Comparison of ENCODE assay signal across 33 cellular contexts in the genomic region with DNA sequence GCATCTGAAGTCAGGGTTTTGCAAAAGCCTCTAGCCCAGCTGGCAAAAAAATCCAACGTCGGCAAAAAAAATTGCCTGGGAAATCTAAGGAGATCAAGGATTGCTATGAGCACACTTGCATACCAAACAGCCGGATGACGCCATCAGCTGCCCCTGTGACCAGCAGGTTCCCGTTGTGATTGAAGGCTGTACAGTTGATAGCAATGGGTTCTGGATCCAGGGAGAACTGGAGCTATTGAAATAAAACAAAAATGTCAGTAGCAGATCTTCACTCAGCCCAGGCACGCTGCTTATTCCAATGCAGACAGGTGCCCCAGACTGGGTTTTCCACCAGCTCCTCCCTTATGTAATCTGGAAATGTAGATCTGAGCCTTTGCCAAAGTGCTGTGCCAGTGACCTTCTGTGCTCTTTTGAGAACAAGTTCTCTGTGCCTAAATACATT. TPM values are rescaled to one million over a fixed set of nuclear protein-coding genes. Genes with fewer than 3 reads are reported as not detected.
DNase-seq lines count a peak whose midpoint lies in the region; ATAC-seq, FAIRE-seq and TF ChIP-seq lines count a peak whose summit lies in the region.
"Had no signal": no experiment of that assay in that cellular context is flagged by ENCODE, and none has a peak within 500 bp of the region (broad histone marks: within the 10 kb centered on the region; RNA-seq: fewer than 3 reads in every experiment).

No MANE protein-coding gene starts in this region.

- no peak overlapping the region for H3K4me3 ChIP-seq in A549
- H3K4me3 ChIP-seq in SK-N-MC: peak overlapping the region; percentile 71
- H3K4me3 ChIP-seq in esophagus muscularis mucosa: no peak overlapping the region
- no peak overlapping the region for H3K4me3 ChIP-seq in right lobe of liver
- H3K4me3 ChIP-seq in kidney (ENCODE audit: low read length in 2 of 2): no peak overlapping the region
- H3K4me3 ChIP-seq: HAP-1 had no signal

- peak overlapping the region; percentile 14 for H3K9ac ChIP-seq in SK-N-MC (ENCODE audit: insufficient read length)
- H3K9ac ChIP-seq in kidney (ENCODE audit: low read length in 2 of 2): peak overlapping the region in 1 of 2 donors; percentile 10

- ATAC-seq in A549 (no peak), right lobe of liver (peak; percentile 82 to 93 (median 87)), HG03521 (IDR thresholded peaks at IDR 0.05; ENCODE audit: unreplicated experiment) (no peak)
- ATAC-seq: Panc1 had no signal

- H3K4me2 ChIP-seq in A549: no peak overlapping the region

- no peak for TF ChIP-seq POLR2A in A549 (IDR thresholded peaks at IDR 0.05; ENCODE audit: low read length)
- TF ChIP-seq POLR2A in esophagus muscularis mucosa (IDR thresholded peaks at IDR 0.05; ENCODE audit: low read depth): no peak
- no peak for TF ChIP-seq POLR2A in right lobe of liver (IDR thresholded peaks at IDR 0.05)

- peaks cover 16% of the 10 kb centered on the region; the same call in 1 of the 2 replicates for H3K36me3 ChIP-seq in SK-N-MC (ENCODE audit: insufficient read depth, low read length)
- H3K36me3 ChIP-seq in esophagus muscularis mucosa: peaks cover 43 to 95% (median 77%) of the 10 kb centered on the region in 4 donors
- H3K36me3 ChIP-seq in right lobe of liver: peaks cover 0 to 61% (median 21%) of the 10 kb centered on the region in 4 donors
- peaks cover 54 to 86% of the 10 kb centered on the region in 2 donors for H3K36me3 ChIP-seq in kidney (ENCODE audit: control insufficient read depth in 1 of 2, insufficient read depth in 2 of 2, low read length in 2 of 2)
- H3K36me3 ChIP-seq: BE2C had no signal

- H3K27me3 ChIP-seq in esophagus muscularis mucosa: no peaks in the 10 kb centered on the region
- H3K27me3 ChIP-seq in right lobe of liver: no peaks in the 10 kb centered on the region
- H3K27me3 ChIP-seq: BE2C, neutrophil had no signal

- CTCF ChIA-PET in A549 (lab: Yijun Ruan, JAX): interaction anchor here (0.7 kb wide), 2 partner anchors 16 to 242 kb away, joined by 3 read pairs; no protein-coding TSS in a partner anchor

- H3K27ac ChIP-seq in A549: no peak overlapping the region
- peak overlapping the region; percentile 97 for H3K27ac ChIP-seq in SK-N-MC
- H3K27ac ChIP-seq in esophagus muscularis mucosa (replicated peaks in 1 of 4): peak overlapping the region in 3 of 4 donors; percentile 11 to 22 (median 22)
- H3K27ac ChIP-seq in right lobe of liver: no peak overlapping the region
- H3K27ac ChIP-seq in kidney (ENCODE audit: low read depth in 2 of 2, low read length in 2 of 2): no peak overlapping the region
- H3K27ac ChIP-seq: neutrophil, VCaP had no signal

- DNase-seq in A549 (ENCODE audit: low read depth in 1 of 2, low spot score in 1 of 2) (no peak), SK-N-MC (ENCODE audit: low read depth, low spot score) (no peak), esophagus muscularis mucosa (ENCODE audit: extremely low spot score) (no peak), right lobe of liver (peak in 1 of 3 donors; percentile 75), globus pallidus (ENCODE audit: low spot score) (no peak), NCI-H1105 (lab: John Stamatoyannopoulos, UW) (no peak), kidney (no peak)
- DNase-seq: ACHN; activated CD4-positive, alpha-beta T cell treated with anti-CD3 and anti-CD28 coated beads for 48 hours; activated gamma-delta T cell; activated T-cell treated with anti-CD3 and anti-CD28 coated beads, Interleukin-2, amount 50 U/mL, for 1 hour; BE2C; DMS 273 treated with DMSO at 0.1 percent for 48 hours; immature natural killer cell; Kasumi-1; midbrain; NCI-H1436; NCI-H2081; NCI-H345; NCI-H748 treated with DMSO at 0.1 percent for 48 hours; SHP77 treated with DMSO at 0.1 percent for 48 hours; stimulated activated CD4-positive, alpha-beta T cell treated with anti-CD3 and anti-CD28 coated beads, Interleukin-4, amount 100 ng/mL, for 4 hours had no signal

- H3K9me3 ChIP-seq in A549: no peaks in the 10 kb centered on the region
- H3K9me3 ChIP-seq in SK-N-MC (ENCODE audit: low read depth, low read length): no peaks in the 10 kb centered on the region
- H3K9me3 ChIP-seq in esophagus muscularis mucosa: no peaks in the 10 kb centered on the region
- H3K9me3 ChIP-seq in right lobe of liver: no peaks in the 10 kb centered on the region
- no peaks in the 10 kb centered on the region for H3K9me3 ChIP-seq in kidney (ENCODE audit: control insufficient read depth in 1 of 2, low read length in 2 of 2)
- H3K9me3 ChIP-seq: BE2C, HAP-1, neutrophil had no signal

- H3K4me1 ChIP-seq in A549 (no peaks in the 10 kb centered on the region), esophagus muscularis mucosa (peaks cover 9 to 33% (median 25%) of the 10 kb centered on the region in 4 donors), right lobe of liver (peaks cover 0 to 6% (median 0%) of the 10 kb centered on the region in 4 donors), kidney (ENCODE audit: control insufficient read depth in 1 of 2, insufficient read depth in 1 of 2, low read depth in 1 of 2, low read length in 2 of 2) (no peaks in the 10 kb centered on the region)
- H3K4me1 ChIP-seq: BE2C, HAP-1 had no signal

- no peak for TF ChIP-seq RAD21 in A549 (conservative IDR thresholded peaks at IDR 0.05 in 1 of 2, IDR thresholded peaks at IDR 0.05 in 1 of 2)

- POLR2A ChIA-PET in A549 (lab: Yijun Ruan, JAX): no interaction called here

- intact Hi-C loops in esophagus muscularis mucosa (cut with DNase I) (no loop called here), right lobe of liver (cut with DNase I) (no loop called here), kidney (cut with DNase I) (no loop called here)

- 89% methylated on average over 6 of the region's 6 CpGs for WGBS in A549 (ENCODE audit: missing lambda C conversion rate)
- 85% methylated on average over 6 of the region's 6 CpGs for WGBS in esophagus muscularis mucosa
- 56% methylated on average over 5 of the region's 6 CpGs for WGBS in right lobe of liver (ENCODE audit: insufficient coverage, low coverage, low lambda C conversion rate, missing lambda C conversion rate)

- FAIRE-seq in A549 (lab: Jason Lieb, UNC) (no peak), kidney (lab: Jason Lieb, UNC) (no peak)
- FAIRE-seq: astrocyte, endothelial cell of umbilical vein, GM12892 had no signal

- TF ChIP-seq EP300 in A549 (IDR thresholded peaks at IDR 0.05): no peak
- TF ChIP-seq EP300 in esophagus muscularis mucosa (IDR thresholded peaks at IDR 0.05): no peak

- no peak for TF ChIP-seq CTCF in A549 (IDR thresholded peaks at IDR 0.05)
- TF ChIP-seq CTCF in esophagus muscularis mucosa (IDR thresholded peaks at IDR 0.05): no peak
- no peak for TF ChIP-seq CTCF in right lobe of liver (IDR thresholded peaks at IDR 0.05)
- no peak for TF ChIP-seq CTCF in kidney (IDR thresholded peaks at IDR 0.05; ENCODE audit: borderline replicate concordance, extremely low read depth, insufficient read depth)

TF ChIP-seq in A549, 52 proteins besides CTCF, POLR2A, EP300 and RAD21:
- TF ChIP-seq SMC3 (IDR thresholded peaks at IDR 0.05) (no peak), MAFK (IDR thresholded peaks at IDR 0.05; ENCODE audit: partially characterized antibody) (peak; percentile 79)
TF ChIP-seq in A549: peak in this region for 1.

RNA-seq across cellular contexts. Expression of gene CYREN, which starts 18.7 kb away (rescaled TPM):
- 69.1 and 70.4 TPM in 2 replicates for polyA plus RNA-seq in A549 (2011; rRNA removed)
- polyA plus RNA-seq in A549 (2012; cell fraction: cytosol; rRNA removed): 44.8 and 50.9 TPM in 2 replicates
- 29.7 and 31.2 TPM in 2 replicates for polyA plus RNA-seq in A549 (2012; cell fraction: nucleus; rRNA removed)
- polyA plus RNA-seq in A549 (2017; fragmentation: RNase III; extraction: RNeasy Plus Mini Kit Qiagen cat#74134 plus additional on column Dnase treatment): 59.3 to 61.1 TPM (median 59.5 TPM) in 3 replicates
- polyA minus RNA-seq in A549 (2011; rRNA and poly(A)+ RNA removed): 73.6 and 76.3 TPM in 2 replicates
- 10 to 100 TPM; 30.8 to 51.7 (median 40.2) TPM for total RNA-seq in esophagus muscularis mucosa
- total RNA-seq in right lobe of liver: 10 to 100 TPM; 11.5 to 17.1 (median 15.0) TPM
- total RNA-seq in kidney: 89.3 TPM
- polyA plus RNA-seq in kidney (ENCODE audit: insufficient read depth, low read depth, low replicate concordance): 39.4 TPM

RNA-seq across cellular contexts. Expression of gene WDR91, which starts 22.1 kb away (rescaled TPM):
- polyA plus RNA-seq in A549 (2011; rRNA removed) (5.3 and 7.4 TPM in 2 replicates), A549 (2017; fragmentation: RNase III; extraction: RNeasy Plus Mini Kit Qiagen cat#74134 plus additional on column Dnase treatment) (4.6 to 5.5 TPM (median 5.1 TPM) in 3 replicates), kidney (ENCODE audit: insufficient read depth, low read depth, low replicate concordance) (27.8 TPM)
- 7.2 and 9.6 TPM in 2 replicates for polyA plus RNA-seq in A549 (2012; cell fraction: cytosol; rRNA removed)
- 25.7 and 29.1 TPM in 2 replicates for polyA plus RNA-seq in A549 (2012; cell fraction: nucleus; rRNA removed)
- 8.5 and 11.2 TPM in 2 replicates for polyA minus RNA-seq in A549 (2011; rRNA and poly(A)+ RNA removed)
- total RNA-seq in esophagus muscularis mucosa (10 to 100 TPM; 13.3 to 27.4 (median 20.4) TPM), right lobe of liver (10 to 100 TPM in 1 of 6 experiments, 1 to 10 TPM in 5; 6.0 to 11.5 (median 8.6) TPM), kidney (73.9 TPM)

RNA-seq across cellular contexts. Expression of gene TMEM140, which starts 41.4 kb away (rescaled TPM):
- polyA plus RNA-seq in A549 (2011; rRNA removed): 0.87 and 1.4 TPM in 2 replicates
- polyA plus RNA-seq in A549 (2012; cell fraction: cytosol; rRNA removed): 0.09 and 0.18 TPM in 2 replicates
- 0.11 and 0.31 TPM in 2 replicates for polyA plus RNA-seq in A549 (2012; cell fraction: nucleus; rRNA removed)
- polyA plus RNA-seq in A549 (2017; fragmentation: RNase III; extraction: RNeasy Plus Mini Kit Qiagen cat#74134 plus additional on column Dnase treatment): 0.72 to 0.79 TPM (median 0.76 TPM) in 3 replicates
- 0.79 and 1.4 TPM in 2 replicates for polyA minus RNA-seq in A549 (2011; rRNA and poly(A)+ RNA removed)
- 10 to 100 TPM; 13.0 to 21.2 (median 17.1) TPM for total RNA-seq in esophagus muscularis mucosa
- 10 to 100 TPM; 31.2 to 58.9 (median 37.4) TPM for total RNA-seq in right lobe of liver
- 31.3 TPM for total RNA-seq in kidney
- 28.2 TPM for polyA plus RNA-seq in kidney (ENCODE audit: insufficient read depth, low read depth, low replicate concordance)

RNA-seq across cellular contexts. Expression of gene STRA8, which starts 44.4 kb away (rescaled TPM):
- polyA plus RNA-seq in A549 (2011; rRNA removed) (not detected in 2 replicates), A549 (2017; fragmentation: RNase III; extraction: RNeasy Plus Mini Kit Qiagen cat#74134 plus additional on column Dnase treatment) (not detected in 3 replicates), kidney (ENCODE audit: insufficient read depth, low read depth, low replicate concordance) (0.43 TPM)
- polyA plus RNA-seq in A549 (2012; cell fraction: cytosol; rRNA removed): not detected in 2 replicates
- polyA plus RNA-seq in A549 (2012; cell fraction: nucleus; rRNA removed): 0.10 TPM in 1 of 2 replicates, not detected in the other
- polyA minus RNA-seq in A549 (2011; rRNA and poly(A)+ RNA removed): not detected in 2 replicates
- total RNA-seq in esophagus muscularis mucosa (not detected), right lobe of liver (not detected), kidney (not detected)
- total RNA-seq: astrocyte; endothelial cell of umbilical vein; fibroblast of lung; naive thymus-derived CD4-positive, alpha-beta T cell; progenitor cell of endocrine pancreas had no signal
- polyA plus RNA-seq: endothelial cell of umbilical vein; fibroblast of lung; immature natural killer cell; naive thymus-derived CD4-positive, alpha-beta T cell had no signal

Comparison
In these comparisons a context has a peak if more than half of its experiments do, and no peak if none do; other contexts are left out.
1. ATAC-seq: peak in right lobe of liver (4 of 4); none in A549 (0 of 2) and HG03521 (single experiment).
2. H3K27ac ChIP-seq: peak in SK-N-MC (single experiment) and esophagus muscularis mucosa (3 of 4); none in A549 (0 of 2), right lobe of liver (0 of 3) and kidney (0 of 2).